24 cellular contexts compared by ENCODE assay signal in the genomic region with DNA sequence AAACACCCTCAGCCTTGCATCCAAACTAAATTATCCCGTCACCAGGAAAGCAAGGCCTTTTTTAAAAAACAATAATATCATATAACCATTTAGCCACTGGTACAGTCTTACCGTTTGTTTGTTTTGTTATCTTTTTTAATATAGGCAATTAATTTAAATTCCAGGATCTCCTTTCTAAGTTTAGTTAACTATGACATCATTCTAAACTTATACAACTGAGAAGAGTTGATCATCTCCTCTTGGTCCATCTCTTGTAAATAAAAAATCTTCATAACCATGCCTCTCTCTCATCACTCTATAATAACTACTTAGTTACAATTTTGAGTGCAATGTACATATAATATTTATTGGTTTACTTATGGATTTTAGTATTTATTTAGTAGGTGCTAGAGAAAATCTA.
"Had no signal": no experiment of that assay in that cellular context is flagged by ENCODE, and none has a peak within 500 bp of the region (broad histone marks: within the 10 kb centered on the region; RNA-seq: fewer than 3 reads in every experiment).

No MANE protein-coding gene starts in this region.

- H3K36me3 ChIP-seq: MG63, SJSA1 had no signal

- H3K27ac ChIP-seq: HL-60, SJSA1, SK-N-MC had no signal

- H3K27me3 ChIP-seq: MG63, SJSA1 had no signal

- DNase-seq: Karpas-422, KBM-7, MG63, NCI-H1092, NCI-H1105 treated with DMSO at 0.1 percent for 48 hours, NCI-H1417 treated with DMSO at 0.1 percent for 48 hours, NCI-H146, NCI-H1694 treated with DMSO at 0.1 percent for 48 hours, NCI-H1930, NCI-H2081, NCI-H2107, NCI-H226, NCI-H510A, NCI-H524 treated with DMSO at 0.1 percent for 48 hours, NCI-H774, Right ventricle myocardium superior, RPMI8226, SIG-M5, T-helper 1 cell had no signal

- FAIRE-seq: HTR-8/SVneo, RCC 7860 had no signal

- H3K4me1 ChIP-seq: SJSA1 had no signal

- H3K4me3 ChIP-seq: MG63, SJSA1, SK-N-MC had no signal

- H3K9me3 ChIP-seq: MG63, SJSA1 had no signal
